ENCODE assay signal across 2 cellular contexts in genomic region chr9:70143394-70144130, GRCh38.
TF ChIP-seq lines count a peak whose summit lies in the region.

No MANE protein-coding gene starts in this region.

TF ChIP-seq in IMR-90, 13 proteins besides CTCF, POLR2A, EP300 and RAD21:
- no peak for TF ChIP-seq MXI1 (IDR thresholded peaks at IDR 0.05; ENCODE audit: borderline replicate concordance, low read depth, low read length)
- no peak for TF ChIP-seq RCOR1 (IDR thresholded peaks at IDR 0.05; ENCODE audit: insufficient replicate concordance, low read length)
- no peak for TF ChIP-seq MAZ (IDR thresholded peaks at IDR 0.05; ENCODE audit: borderline replicate concordance, low read depth, low read length)
- no peak for TF ChIP-seq BHLHE40 (IDR thresholded peaks at IDR 0.05; ENCODE audit: low read depth, low read length)
- no peak for TF ChIP-seq SMC3 (IDR thresholded peaks at IDR 0.05; ENCODE audit: low read depth, low read length)
- no peak for TF ChIP-seq USF2 (IDR thresholded peaks at IDR 0.05; ENCODE audit: low read depth, low read length)
- no peak for TF ChIP-seq RFX5 (IDR thresholded peaks at IDR 0.05; ENCODE audit: low read depth, low read length)
- no peak for TF ChIP-seq CEBPB (IDR thresholded peaks at IDR 0.05; ENCODE audit: low read depth, low read length)
- TF ChIP-seq NFE2L2 (IDR thresholded peaks at IDR 0.05; ENCODE audit: low read depth, low read length) = no peak
- no peak for TF ChIP-seq CHD1 (IDR thresholded peaks at IDR 0.05; ENCODE audit: low read depth, low read length)
- no peak for TF ChIP-seq FOS (IDR thresholded peaks at IDR 0.05; ENCODE audit: low read depth, low read length)
- no peak for TF ChIP-seq MAFK (IDR thresholded peaks at IDR 0.05; ENCODE audit: low read depth, low read length)
- no peak for TF ChIP-seq ELK1 (IDR thresholded peaks at IDR 0.05; ENCODE audit: borderline replicate concordance, low read depth, low read length)
TF ChIP-seq in IMR-90: peak in this region for 0.

TF ChIP-seq in HepG2, 621 proteins besides CTCF, POLR2A, EP300 and RAD21:
- TF ChIP-seq PTBP1 (IDR thresholded peaks at IDR 0.05; ENCODE audit: low read depth, low read length, poor library complexity, severe bottlenecking) = no peak
- TF ChIP-seq SSRP1 (CRISPR knock-in tag; IDR thresholded peaks at IDR 0.05) = no peak
- TF ChIP-seq TOPORS (CRISPR knock-in tag; IDR thresholded peaks at IDR 0.05) = no peak
- TF ChIP-seq NFE2L2 (IDR thresholded peaks at IDR 0.05; ENCODE audit: low read length) = no peak
- no peak for TF ChIP-seq ZNF639 (CRISPR knock-in tag; conservative IDR thresholded peaks at IDR 0.05)
- no peak for TF ChIP-seq MIER2 (CRISPR knock-in tag; IDR thresholded peaks at IDR 0.05)
- no peak for TF ChIP-seq CSRNP2 (CRISPR knock-in tag; conservative IDR thresholded peaks at IDR 0.05; ENCODE audit: low read depth)
- no peak for TF ChIP-seq ZNF530 (CRISPR knock-in tag; IDR thresholded peaks at IDR 0.05; ENCODE audit: low read depth)
- TF ChIP-seq CAMTA2 (CRISPR knock-in tag; IDR thresholded peaks at IDR 0.05; ENCODE audit: borderline replicate concordance) = no peak
